Comparison of ENCODE assay signal across 8 cellular contexts in the genomic region with DNA sequence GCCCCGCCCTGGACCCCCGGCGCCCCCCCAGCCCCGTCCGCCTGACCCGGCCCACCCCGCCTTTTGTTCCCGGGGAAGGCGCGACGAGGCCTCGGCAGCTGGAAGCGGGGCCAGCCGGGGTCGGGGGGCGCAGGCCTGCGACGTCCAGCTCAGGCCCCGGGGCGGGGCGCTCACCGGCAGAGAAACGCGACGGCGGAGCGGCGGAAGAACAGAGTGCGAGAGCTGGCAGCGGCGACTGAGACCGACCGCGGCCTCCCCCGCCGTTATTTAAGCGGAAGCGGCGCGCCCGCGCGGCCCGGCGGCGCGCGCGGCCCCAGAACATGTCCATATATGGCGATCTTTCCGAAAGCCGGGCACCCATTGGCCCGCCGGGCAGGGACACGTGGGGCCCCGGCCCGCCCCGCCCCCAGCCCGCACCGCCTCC. TPM values are rescaled to one million over a fixed set of nuclear protein-coding genes. Genes with fewer than 3 reads are reported as not detected.
DNase-seq lines count a peak whose midpoint lies in the region; ATAC-seq and TF ChIP-seq lines count a peak whose summit lies in the region.

A gene (minus strand): TSS at position 240 of the 424 bp plus-strand sequence. CDS start 445 bp downstream, outside the sequence.

- H3K27ac Mint-ChIP-seq in T-cell, result peak within 1 kb of the TSS; percentile 93 to 96

- POLR2A ChIA-PET in T-cell (lab: Charles Lee), result no interaction called here

- H4K91ac ChIP-seq in trophoblast cell (ENCODE audit: low read depth, low read length), result peak within 1 kb of the TSS; percentile 97

- H2BK120ac ChIP-seq in trophoblast cell (ENCODE audit: insufficient read depth, low read length, poor library complexity), result peak within 1 kb of the TSS; percentile 88

- H3K27me3 ChIP-seq in adipocyte (replicated peaks; ENCODE audit: control insufficient read depth, insufficient read depth, low read length), result no peaks in the 10 kb centered on the region
- no peaks in the 10 kb centered on the region for H3K27me3 ChIP-seq in cardiac muscle cell
- no peaks in the 10 kb centered on the region for H3K27me3 ChIP-seq in trophoblast cell (ENCODE audit: insufficient read depth, low read length)
- H3K27me3 ChIP-seq in tibial artery, result no peaks in the 10 kb centered on the region

- peak within 1 kb of the TSS; percentile 83 for H2BK12ac ChIP-seq in trophoblast cell (ENCODE audit: low read length)

- no peaks in the 10 kb centered on the region for H3K27me3 Mint-ChIP-seq in T-cell

- H3K36me3 Mint-ChIP-seq in T-cell, result peaks cover 35% of the 10 kb centered on the region

- DNase-seq in ELR (ENCODE audit: low read depth), result peak; percentile 97
- peak; percentile 94 to 96 (median 94) for DNase-seq in NCI-H1417 (lab: John Stamatoyannopoulos, UW)
- peak; percentile 85 to 94 (median 90) for DNase-seq in T-cell
- DNase-seq in adipocyte (ENCODE audit: low read depth), result peak; percentile 96
- peak; percentile 92 to 95 for DNase-seq in cardiac muscle cell (ENCODE audit: low read depth in 1 of 2, low spot score in 1 of 2)
- peak; percentile 84 to 94 for DNase-seq in trophoblast cell
- peak; percentile 90 to 96 for DNase-seq in tibial artery

- ATAC-seq in HG02571 (IDR thresholded peaks at IDR 0.05; ENCODE audit: unreplicated experiment) (peak; percentile 50), T-cell (replicated peaks in 1 of 4) (peak; percentile 69 to 77 (median 74))

- no peak within 1 kb of the TSS for H3K23ac ChIP-seq in trophoblast cell (ENCODE audit: low read length)

- H3K4me1 ChIP-seq in adipocyte (ENCODE audit: control insufficient read depth, insufficient read depth, low read length), result peaks cover 49% of the 10 kb centered on the region
- peaks cover 25% of the 10 kb centered on the region for H3K4me1 ChIP-seq in cardiac muscle cell (ENCODE audit: low read depth)
- peaks cover 23 to 25% of the 10 kb centered on the region in 2 experiments for H3K4me1 ChIP-seq in trophoblast cell (ENCODE audit: control insufficient read depth in 1 of 2, insufficient read depth in 2 of 2, low read length in 2 of 2)
- peaks cover 0 to 43% (median 23%) of the 10 kb centered on the region in 4 donors for H3K4me1 ChIP-seq in tibial artery

- H2AK5ac ChIP-seq in trophoblast cell (ENCODE audit: low read length), result peak within 1 kb of the TSS; percentile 100

- H3K4ac ChIP-seq in trophoblast cell (ENCODE audit: low read depth, low read length), result peak within 1 kb of the TSS; percentile 100

- peak within 1 kb of the TSS; percentile 99 for H3K18ac ChIP-seq in trophoblast cell (ENCODE audit: low read length)

- H3K79me2 ChIP-seq in trophoblast cell (ENCODE audit: control insufficient read depth, insufficient read depth, low read length, poor library complexity), result peaks cover 49% of the 10 kb centered on the region

- H4K8ac ChIP-seq in trophoblast cell (ENCODE audit: low read depth, low read length), result peak within 1 kb of the TSS; percentile 99

- H3K4me3 Mint-ChIP-seq in T-cell, result peak within 1 kb of the TSS; percentile 95 to 98 (median 98)

- H2AFZ ChIP-seq in trophoblast cell (ENCODE audit: insufficient read depth, low read length, poor library complexity), result peak within 1 kb of the TSS; percentile 77

- peak within 1 kb of the TSS; percentile 99 for H4K12ac ChIP-seq in trophoblast cell (ENCODE audit: low read depth, low read length)

- intact Hi-C loops in tibial artery (cut with DNase I; ENCODE audit: low total_unique reads), result no loop called here

- no peaks in the 10 kb centered on the region for H3K9me3 Mint-ChIP-seq in T-cell

- peaks cover 33% of the 10 kb centered on the region for H3K36me3 ChIP-seq in adipocyte (ENCODE audit: control insufficient read depth, insufficient read depth, low read length, severe bottlenecking)
- H3K36me3 ChIP-seq in cardiac muscle cell, result peaks cover 35% of the 10 kb centered on the region
- H3K36me3 ChIP-seq in trophoblast cell (ENCODE audit: control insufficient read depth in 1 of 2, insufficient read depth in 2 of 2, low read length in 2 of 2), result peaks cover 30 to 38% of the 10 kb centered on the region in 2 experiments
- peaks cover 43 to 48% (median 46%) of the 10 kb centered on the region in 3 donors for H3K36me3 ChIP-seq in tibial artery

- H2BK5ac ChIP-seq in trophoblast cell (ENCODE audit: low read depth, low read length, poor library complexity), result peak within 1 kb of the TSS; percentile 98

- H3K4me1 Mint-ChIP-seq in T-cell, result peaks cover 44 to 58% (median 55%) of the 10 kb centered on the region in 3 donors

- CTCF ChIA-PET in T-cell (lab: Charles Lee), result no interaction called here

- H3K9me3 ChIP-seq in adipocyte (ENCODE audit: control insufficient read depth, low read length), result no peaks in the 10 kb centered on the region
- H3K9me3 ChIP-seq in cardiac muscle cell (ENCODE audit: low read depth), result no peaks in the 10 kb centered on the region
- H3K9me3 ChIP-seq in trophoblast cell (ENCODE audit: insufficient read depth, low read depth, low read length), result peaks cover 8% of the 10 kb centered on the region
- no peaks in the 10 kb centered on the region for H3K9me3 ChIP-seq in tibial artery

- H3K9ac ChIP-seq in adipocyte (ENCODE audit: low read length) (peak within 1 kb of the TSS; percentile 97), trophoblast cell (ENCODE audit: low read length) (peak within 1 kb of the TSS; percentile 99)

- H3K4me3 ChIP-seq in adipocyte (ENCODE audit: low read length) (peak within 1 kb of the TSS; percentile 87), cardiac muscle cell (peak within 1 kb of the TSS; percentile 100), trophoblast cell (ENCODE audit: low read depth, low read length) (peak within 1 kb of the TSS; percentile 94), tibial artery (peak within 1 kb of the TSS; percentile 92 to 99)

- H3K4me2 ChIP-seq in trophoblast cell (ENCODE audit: low read length), result peak within 1 kb of the TSS; percentile 89

- no CpG with 5 or more reads among the region's 60 CpGs for WGBS in trophoblast cell (ENCODE audit: extremely low coverage, insufficient coverage, insufficient read length)

- H3K79me1 ChIP-seq in trophoblast cell (ENCODE audit: low read length), result peaks cover 34% of the 10 kb centered on the region

- TF ChIP-seq CTCF in cardiac muscle cell (IDR thresholded peaks at IDR 0.05; ENCODE audit: low read depth, low read length), result no peak
- no peak for TF ChIP-seq CTCF in tibial artery (IDR thresholded peaks at IDR 0.05)

- peak within 1 kb of the TSS; percentile 96 for H3K14ac ChIP-seq in trophoblast cell (ENCODE audit: low read length)

- H3K27ac ChIP-seq in cardiac muscle cell, result peak within 1 kb of the TSS; percentile 100
- H3K27ac ChIP-seq in trophoblast cell (ENCODE audit: low read depth, low read length), result peak within 1 kb of the TSS; percentile 97
- peak within 1 kb of the TSS; percentile 97 to 100 for H3K27ac ChIP-seq in tibial artery

RNA-seq across cellular contexts. Expression of the gene that starts here (rescaled TPM):
- total RNA-seq in T-cell (1,000 to 10,000 TPM; 1,183 to 1,383 (median 1,262) TPM), cardiac muscle cell (2,244 and 2,883 TPM in 2 replicates)
- 1,007 and 1,036 TPM in 2 replicates for polyA plus RNA-seq in cardiac muscle cell
- polyA plus RNA-seq in trophoblast cell (2013), result 7,950 and 8,000 TPM in 2 replicates

Comparison
In these comparisons a context has a peak if more than half of its experiments do, and no peak if none do; other contexts are left out.
1. Peak in every context shown above with its lines: DNase-seq, ATAC-seq, H3K4me3 ChIP-seq and H3K27ac ChIP-seq.